ENCODE assay signal across 5 cellular contexts in genomic region chr22:40826292-40826691, GRCh38. TPM values are rescaled to one million over a fixed set of nuclear protein-coding genes. Genes with fewer than 3 reads are reported as not detected.
DNase-seq lines count a peak whose midpoint lies in the region; ATAC-seq and TF ChIP-seq lines count a peak whose summit lies in the region.
"Not testable (repeated sequence)": the region's sequence is repeated elsewhere in the genome, so short reads cannot be mapped to it uniquely, and the experiment has no call there.
"Had no signal": no experiment of that assay in that cellular context is flagged by ENCODE, and none has a peak within 500 bp of the region (broad histone marks: within the 10 kb centered on the region; RNA-seq: fewer than 3 reads in every experiment).

No MANE protein-coding gene starts in this region.

- peaks cover 59% of the 10 kb centered on the region for H3K36me3 Mint-ChIP-seq in WTC11

- TF ChIP-seq CTCF in WTC11 (IDR thresholded peaks at IDR 0.05); cardiac muscle cell (IDR thresholded peaks at IDR 0.05; ENCODE audit: low read depth, low read length): not testable (repeated sequence)

- not testable (repeated sequence) for H3K27me3 ChIP-seq in HUES48 (ENCODE audit: control insufficient read depth, insufficient read depth, low read length); cardiac muscle cell

- H3K9ac ChIP-seq in HUES48 (ENCODE audit: low read depth, low read length), result not testable (repeated sequence)

- CTCF ChIA-PET in WTC11 (lab: Charles Lee), result not testable (repeated sequence)

- not testable (repeated sequence) for ATAC-seq in WTC11

- H3K27ac Mint-ChIP-seq in WTC11, result peak overlapping the region; percentile 97

- not testable (repeated sequence) for H3K9me3 Mint-ChIP-seq in WTC11

- not testable (repeated sequence) for H3K9me3 ChIP-seq in HUES48 (ENCODE audit: control insufficient read depth, insufficient read depth, low read length); cardiac muscle cell (ENCODE audit: low read depth)

- H3K27me3 Mint-ChIP-seq in WTC11 (ENCODE audit: low read depth), result not testable (repeated sequence)

- H3K27ac ChIP-seq in HUES48 (ENCODE audit: low read depth, low read length) (peak overlapping the region; percentile 44), cardiac muscle cell (peak overlapping the region; percentile 71)

- POLR2A ChIA-PET in WTC11 (lab: Charles Lee), result interaction anchor here (0.6 kb wide), 1 partner anchor 190 kb away, joined by 3 read pairs; no protein-coding TSS in a partner anchor

- H3K36me3 ChIP-seq in HUES48 (ENCODE audit: control insufficient read depth, insufficient read depth, low read length), result peaks cover 80% of the 10 kb centered on the region
- H3K36me3 ChIP-seq in cardiac muscle cell, result peaks cover 73% of the 10 kb centered on the region

- peaks cover 24% of the 10 kb centered on the region for H3K4me1 Mint-ChIP-seq in WTC11

- H3K4me1 ChIP-seq in HUES48 (ENCODE audit: control insufficient read depth, insufficient read depth, low read length), result peaks cover 14% of the 10 kb centered on the region
- not testable (repeated sequence) for H3K4me1 ChIP-seq in cardiac muscle cell (ENCODE audit: low read depth)

- H3K4me3 Mint-ChIP-seq in WTC11, result peak overlapping the region; percentile 37; the same call in 1 of the 2 replicates

- H3K4me3 ChIP-seq in HUES48 (ENCODE audit: low read depth, low read length); cardiac muscle cell: not testable (repeated sequence)

- DNase-seq in WTC11 (ENCODE audit: low spot score); cardiac muscle cell (ENCODE audit: low read depth in 1 of 2, low spot score in 1 of 2): not testable (repeated sequence)

RNA-seq across cellular contexts. Expression of gene SLC25A17, which starts 7.1 kb away (rescaled TPM):
- total RNA-seq in WTC11 (2021) (22.0 to 29.6 TPM (median 25.2 TPM) in 3 replicates), cardiac muscle cell (11.2 and 12.7 TPM in 2 replicates)
- polyA plus RNA-seq in cardiac muscle cell, result 18.1 and 22.2 TPM in 2 replicates

RNA-seq across cellular contexts. Expression of gene ST13, which starts 30.1 kb away (rescaled TPM):
- 289 to 303 TPM (median 291 TPM) in 3 replicates for total RNA-seq in WTC11 (2021)
- total RNA-seq in cardiac muscle cell, result 178 and 301 TPM in 2 replicates
- polyA plus RNA-seq in cardiac muscle cell, result 216 and 221 TPM in 2 replicates

RNA-seq across cellular contexts. Expression of gene XPNPEP3, which starts 30.7 kb away (rescaled TPM):
- 25.9 to 28.2 TPM (median 27.5 TPM) in 3 replicates for total RNA-seq in WTC11 (2021)
- 15.2 and 18.2 TPM in 2 replicates for total RNA-seq in cardiac muscle cell
- polyA plus RNA-seq in cardiac muscle cell, result 15.8 and 22.2 TPM in 2 replicates

RNA-seq across cellular contexts. Expression of gene DNAJB7, which starts 35.6 kb away (rescaled TPM):
- total RNA-seq in WTC11 (2021), result not detected in 3 replicates
- not detected in 2 replicates for total RNA-seq in cardiac muscle cell
- 0.39 and 0.93 TPM in 2 replicates for polyA plus RNA-seq in cardiac muscle cell
- total RNA-seq: CD8-positive, alpha-beta memory T cell had no signal
- polyA plus RNA-seq: SK-N-SH had no signal
